1 cellular context compared by ENCODE assay signal in the genomic region with DNA sequence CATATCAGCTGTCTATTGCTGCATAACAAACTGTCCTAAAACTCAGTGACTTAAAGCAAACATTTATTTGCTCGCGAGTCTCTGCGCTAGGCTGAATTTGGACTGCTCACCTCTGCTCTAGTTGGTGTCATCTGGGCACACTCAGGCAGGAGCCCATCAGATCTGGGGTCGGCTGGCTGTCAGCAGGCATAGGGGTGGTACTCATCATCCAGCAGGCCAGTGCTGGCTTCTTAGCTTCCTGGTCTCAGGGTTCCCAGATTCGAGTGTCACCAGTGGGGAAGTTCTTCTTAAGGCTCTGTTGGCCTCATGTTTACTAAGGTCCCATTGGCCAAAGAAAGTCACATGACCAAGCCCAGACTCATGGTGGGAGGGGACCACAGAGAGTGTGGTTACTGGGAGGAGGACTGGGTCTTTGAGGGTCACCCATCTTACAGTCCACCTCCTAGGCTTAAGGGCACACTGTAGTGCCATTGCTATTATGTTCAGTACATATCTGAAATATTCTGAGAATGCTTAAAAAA.
TF ChIP-seq lines count a peak whose summit lies in the region.

No MANE protein-coding gene starts in this region.

TF ChIP-seq in HCT116, 20 proteins besides CTCF, POLR2A, EP300 and RAD21 (continued from another document):
- TF ChIP-seq, protein P1, sequence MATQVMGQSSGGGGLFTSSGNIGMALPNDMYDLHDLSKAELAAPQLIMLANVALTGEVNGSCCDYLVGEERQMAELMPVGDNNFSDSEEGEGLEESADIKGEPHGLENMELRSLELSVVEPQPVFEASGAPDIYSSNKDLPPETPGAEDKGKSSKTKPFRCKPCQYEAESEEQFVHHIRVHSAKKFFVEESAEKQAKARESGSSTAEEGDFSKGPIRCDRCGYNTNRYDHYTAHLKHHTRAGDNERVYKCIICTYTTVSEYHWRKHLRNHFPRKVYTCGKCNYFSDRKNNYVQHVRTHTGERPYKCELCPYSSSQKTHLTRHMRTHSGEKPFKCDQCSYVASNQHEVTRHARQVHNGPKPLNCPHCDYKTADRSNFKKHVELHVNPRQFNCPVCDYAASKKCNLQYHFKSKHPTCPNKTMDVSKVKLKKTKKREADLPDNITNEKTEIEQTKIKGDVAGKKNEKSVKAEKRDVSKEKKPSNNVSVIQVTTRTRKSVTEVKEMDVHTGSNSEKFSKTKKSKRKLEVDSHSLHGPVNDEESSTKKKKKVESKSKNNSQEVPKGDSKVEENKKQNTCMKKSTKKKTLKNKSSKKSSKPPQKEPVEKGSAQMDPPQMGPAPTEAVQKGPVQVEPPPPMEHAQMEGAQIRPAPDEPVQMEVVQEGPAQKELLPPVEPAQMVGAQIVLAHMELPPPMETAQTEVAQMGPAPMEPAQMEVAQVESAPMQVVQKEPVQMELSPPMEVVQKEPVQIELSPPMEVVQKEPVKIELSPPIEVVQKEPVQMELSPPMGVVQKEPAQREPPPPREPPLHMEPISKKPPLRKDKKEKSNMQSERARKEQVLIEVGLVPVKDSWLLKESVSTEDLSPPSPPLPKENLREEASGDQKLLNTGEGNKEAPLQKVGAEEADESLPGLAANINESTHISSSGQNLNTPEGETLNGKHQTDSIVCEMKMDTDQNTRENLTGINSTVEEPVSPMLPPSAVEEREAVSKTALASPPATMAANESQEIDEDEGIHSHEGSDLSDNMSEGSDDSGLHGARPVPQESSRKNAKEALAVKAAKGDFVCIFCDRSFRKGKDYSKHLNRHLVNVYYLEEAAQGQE (IDR thresholded peaks at IDR 0.05; ENCODE audit: low read depth) = no peak
- TF ChIP-seq CEBPB (IDR thresholded peaks at IDR 0.05; ENCODE audit: low read depth) (no peak), EZH2 (IDR thresholded peaks at IDR 0.05) (no peak), SP1 (IDR thresholded peaks at IDR 0.05; ENCODE audit: low read depth) (no peak), YY1 (IDR thresholded peaks at IDR 0.05; ENCODE audit: extremely low read depth, insufficient replicate concordance, low read depth, low read length) (no peak)
